In the genomic region with DNA sequence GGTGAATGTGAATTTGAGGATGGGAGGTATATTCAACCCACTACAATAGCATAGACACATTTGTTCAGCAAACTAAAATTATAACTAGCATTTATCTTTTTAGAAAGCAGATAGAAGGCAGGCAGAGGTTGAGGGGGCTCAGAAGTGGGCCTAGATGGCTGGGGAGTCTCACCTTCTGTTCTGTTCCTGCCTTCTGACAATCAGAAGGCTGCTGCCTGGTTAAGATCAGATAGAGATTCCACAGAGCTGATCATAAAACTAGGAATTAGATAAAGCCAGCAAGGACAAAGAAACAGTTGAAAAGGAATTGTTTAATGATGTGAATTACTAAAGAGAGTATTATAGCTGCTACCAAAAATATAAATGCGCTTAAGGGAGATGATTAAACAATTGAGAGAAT, we compare ENCODE assay signal across 2 cellular contexts.
"Had no signal": no experiment of that assay in that cellular context is flagged by ENCODE, and none has a peak within 500 bp of the region (broad histone marks: within the 10 kb centered on the region; RNA-seq: fewer than 3 reads in every experiment).

No MANE protein-coding gene starts in this region.

- H3K4me3 ChIP-seq: GM12878 had no signal

- ATAC-seq: GM12878 had no signal

- DNase-seq: GDM1 had no signal
